1 cellular context compared by ENCODE assay signal in genomic region chr12:42475055-42475454, GRCh38.
TF ChIP-seq lines count a peak whose summit lies in the region.

No MANE protein-coding gene starts in this region.

TF ChIP-seq in GM23338, 12 proteins besides CTCF, POLR2A, EP300 and RAD21 (continued from another document):
- TF ChIP-seq ZNF462 (CRISPR knock-in tag; IDR thresholded peaks at IDR 0.05) = no peak
- no peak for TF ChIP-seq POLR2AphosphoS5 (IDR thresholded peaks at IDR 0.05; ENCODE audit: low read depth)
- no peak for TF ChIP-seq ZNF114 (CRISPR knock-in tag; IDR thresholded peaks at IDR 0.05)
- no peak for TF ChIP-seq REST (IDR thresholded peaks at IDR 0.05; ENCODE audit: unreplicated experiment)
- no peak for TF ChIP-seq STAT1 (IDR thresholded peaks at IDR 0.05; ENCODE audit: unreplicated experiment)
- TF ChIP-seq NANOG (IDR thresholded peaks at IDR 0.05; ENCODE audit: borderline replicate concordance) = no peak
- no peak for TF ChIP-seq JUNB (IDR thresholded peaks at IDR 0.05; ENCODE audit: unreplicated experiment)
- no peak for TF ChIP-seq CREB1 (CRISPR knock-in tag; IDR thresholded peaks at IDR 0.05; ENCODE audit: low read depth)
- no peak for TF ChIP-seq EZH2 (IDR thresholded peaks at IDR 0.05; ENCODE audit: low read depth, unreplicated experiment)
- no peak for TF ChIP-seq EZH2phosphoT487 (IDR thresholded peaks at IDR 0.05; ENCODE audit: unreplicated experiment)
